Comparison of ENCODE assay signal across 25 cellular contexts in genomic region chr5:166062719-166063118, GRCh38.
"Had no signal": no experiment of that assay in that cellular context is flagged by ENCODE, and none has a peak within 500 bp of the region (broad histone marks: within the 10 kb centered on the region; RNA-seq: fewer than 3 reads in every experiment).

No MANE protein-coding gene starts in this region.

- H3K4me3 ChIP-seq: esophagus squamous epithelium, lower lobe of right lung, prostate gland, right atrium auricular region, stomach, tibial artery had no signal

- H3K27me3 Mint-ChIP-seq: effector memory CD8-positive, alpha-beta T cell; naive B cell had no signal

- H3K27ac ChIP-seq: esophagus squamous epithelium, lower lobe of right lung, prostate gland, right atrium auricular region, stomach, tibial artery had no signal

- H3K9me3 Mint-ChIP-seq: nephron, type B pancreatic cell had no signal

- H3K4me1 Mint-ChIP-seq: immature natural killer cell; naive B cell; nephron; stimulated activated effector memory CD8-positive, alpha-beta T cell treated with anti-CD3 and anti-CD28 coated beads, Interleukin-12 subunit alpha, Interleukin-12 subunit beta, amount 100 ng/mL, for 72 hours had no signal

- H3K36me3 Mint-ChIP-seq: immature natural killer cell; naive B cell; stimulated activated effector memory CD8-positive, alpha-beta T cell treated with anti-CD3 and anti-CD28 coated beads, Interleukin-12 subunit alpha, Interleukin-12 subunit beta, amount 100 ng/mL, for 72 hours; type B pancreatic cell had no signal

- H3K36me3 ChIP-seq: esophagus squamous epithelium, lower lobe of right lung, prostate gland, right atrium auricular region, stomach, tibial artery had no signal

- DNase-seq: cortex of kidney; effector memory CD8-positive, alpha-beta T cell; erythroblast; esophagus squamous epithelium; foreskin melanocyte; glutamatergic neuron; hypothalamus; immature natural killer cell; islet precursor cell; kidney glomerular epithelial cell; left ventricle myocardium superior; lower lobe of right lung; naive B cell; nucleus accumbens; stimulated activated CD4-positive, alpha-beta T cell treated with anti-CD3 and anti-CD28 coated beads, Interleukin-2, amount 100 ng/mL, for 24 hours; stimulated activated CD4-positive, alpha-beta T cell treated with anti-CD3 and anti-CD28 coated beads, Interleukin-4, amount 100 ng/mL, for 24 hours; stimulated activated naive CD4-positive, alpha-beta T cell treated with Interleukin-2 at 50 U/mL for 16 hours; stomach; tibial artery had no signal

- H3K27me3 ChIP-seq: esophagus squamous epithelium, right atrium auricular region, stomach, tibial artery had no signal

- H3K27ac Mint-ChIP-seq: effector memory CD8-positive, alpha-beta T cell; immature natural killer cell; naive B cell; nephron; stimulated activated effector memory CD8-positive, alpha-beta T cell treated with anti-CD3 and anti-CD28 coated beads, Interleukin-12 subunit alpha, Interleukin-12 subunit beta, amount 100 ng/mL, for 72 hours; type B pancreatic cell had no signal

- H3K4me1 ChIP-seq: esophagus squamous epithelium, lower lobe of right lung, prostate gland, right atrium auricular region, stomach, tibial artery had no signal

- H3K9me3 ChIP-seq: esophagus squamous epithelium, lower lobe of right lung, prostate gland, right atrium auricular region, stomach, tibial artery had no signal

- H3K4me3 Mint-ChIP-seq: effector memory CD8-positive, alpha-beta T cell; immature natural killer cell; naive B cell; nephron; stimulated activated effector memory CD8-positive, alpha-beta T cell treated with anti-CD3 and anti-CD28 coated beads, Interleukin-12 subunit alpha, Interleukin-12 subunit beta, amount 100 ng/mL, for 72 hours; type B pancreatic cell had no signal

- ATAC-seq: effector memory CD8-positive, alpha-beta T cell; left ventricle myocardium superior; lower lobe of right lung; sciatic nerve; stimulated activated effector memory CD8-positive, alpha-beta T cell treated with anti-CD3 and anti-CD28 coated beads, Interleukin-12 subunit alpha, Interleukin-12 subunit beta, amount 100 ng/mL, for 72 hours had no signal
